Comparison of ENCODE assay signal across 1 cellular context in genomic region chr6:154675602-154676088, GRCh38.
A peak's percentile ranks its signal among the peaks of the same experiment; 100 is the strongest.
TF ChIP-seq lines count a peak whose summit lies in the region.

No MANE protein-coding gene starts in this region.

TF ChIP-seq in HepG2, 621 proteins besides CTCF, POLR2A, EP300 and RAD21 (continued from another document and continues in another):
- TF ChIP-seq E2F5 (CRISPR knock-in tag; conservative IDR thresholded peaks at IDR 0.05) (no peak), REXO4 (CRISPR knock-in tag; IDR thresholded peaks at IDR 0.05; ENCODE audit: borderline replicate concordance) (no peak), FOXP4 (CRISPR knock-in tag; IDR thresholded peaks at IDR 0.05) (no peak), ZNF841 (CRISPR knock-in tag; IDR thresholded peaks at IDR 0.05; ENCODE audit: borderline replicate concordance) (no peak), PRMT3 (CRISPR knock-in tag; IDR thresholded peaks at IDR 0.05; ENCODE audit: borderline replicate concordance, low read depth) (no peak), ZNF776 (CRISPR knock-in tag; IDR thresholded peaks at IDR 0.05) (no peak), CBX5 (CRISPR knock-in tag; IDR thresholded peaks at IDR 0.05; ENCODE audit: borderline replicate concordance) (peak; percentile 91), TCF7L2 (IDR thresholded peaks at IDR 0.05; ENCODE audit: low read depth, low read length) (no peak), JUNB (CRISPR knock-in tag; IDR thresholded peaks at IDR 0.05; ENCODE audit: borderline replicate concordance) (no peak), ZNF274 (CRISPR knock-in tag; IDR thresholded peaks at IDR 0.05) (no peak), GATA4 (IDR thresholded peaks at IDR 0.05; ENCODE audit: borderline replicate concordance, low read depth) (no peak), SOX5 (CRISPR knock-in tag; IDR thresholded peaks at IDR 0.05; ENCODE audit: borderline replicate concordance) (peak; percentile 61; the same call in 1 of the 2 replicates), ARNT2 (CRISPR knock-in tag; IDR thresholded peaks at IDR 0.05; ENCODE audit: low read depth) (no peak), AFF4 (CRISPR knock-in tag; IDR thresholded peaks at IDR 0.05) (no peak), HCFC1 (IDR thresholded peaks at IDR 0.05; ENCODE audit: low read depth, low read length) (no peak), ATF2 (CRISPR knock-in tag; IDR thresholded peaks at IDR 0.05) (peak; percentile 78), CEBPG (CRISPR knock-in tag; IDR thresholded peaks at IDR 0.05) (peak; percentile 79), MXD4 (CRISPR knock-in tag; IDR thresholded peaks at IDR 0.05) (0 out of 2 replicates have a peak, but pooled peaks have one; percentile 52), ZFY (CRISPR knock-in tag; IDR thresholded peaks at IDR 0.05) (peak; percentile 78), ZNF430 (CRISPR knock-in tag; IDR thresholded peaks at IDR 0.05) (no peak), ARHGAP35 (CRISPR knock-in tag; IDR thresholded peaks at IDR 0.05; ENCODE audit: borderline replicate concordance) (no peak), TIGD3 (CRISPR knock-in tag; IDR thresholded peaks at IDR 0.05; ENCODE audit: borderline replicate concordance) (no peak), ZBTB3 (CRISPR knock-in tag; IDR thresholded peaks at IDR 0.05; ENCODE audit: borderline replicate concordance, low read depth) (no peak), ZNF782 (CRISPR knock-in tag; IDR thresholded peaks at IDR 0.05; ENCODE audit: borderline replicate concordance) (no peak), ZBTB1 (CRISPR knock-in tag; IDR thresholded peaks at IDR 0.05; ENCODE audit: borderline replicate concordance) (no peak), NONO (IDR thresholded peaks at IDR 0.05) (no peak), NONO (CRISPR knock-in tag; conservative IDR thresholded peaks at IDR 0.05) (no peak), REL (CRISPR knock-in tag; conservative IDR thresholded peaks at IDR 0.05) (no peak), NR3C1 (CRISPR knock-in tag; IDR thresholded peaks at IDR 0.05) (no peak), ZNF34 (CRISPR knock-in tag; IDR thresholded peaks at IDR 0.05; ENCODE audit: borderline replicate concordance) (no peak), NPAS2 (CRISPR knock-in tag; IDR thresholded peaks at IDR 0.05; ENCODE audit: borderline replicate concordance) (no peak), ZNF234 (CRISPR knock-in tag; conservative IDR thresholded peaks at IDR 0.05) (no peak), GPBP1L1 (CRISPR knock-in tag; IDR thresholded peaks at IDR 0.05) (no peak), GLI4 (CRISPR knock-in tag; IDR thresholded peaks at IDR 0.05; ENCODE audit: borderline replicate concordance) (no peak), SMAD1 (CRISPR knock-in tag; IDR thresholded peaks at IDR 0.05; ENCODE audit: borderline replicate concordance, low read depth) (no peak), ZNF207 (IDR thresholded peaks at IDR 0.05; ENCODE audit: borderline replicate concordance) (no peak), ZNF713 (CRISPR knock-in tag; IDR thresholded peaks at IDR 0.05) (no peak), ZBTB20 (CRISPR knock-in tag; IDR thresholded peaks at IDR 0.05; ENCODE audit: borderline replicate concordance, low read depth) (no peak), MED13 (CRISPR knock-in tag; IDR thresholded peaks at IDR 0.05) (no peak), ISL2 (CRISPR knock-in tag; IDR thresholded peaks at IDR 0.05) (peak; percentile 41; the same call in 1 of the 2 replicates)
- TF ChIP-seq, protein P1, sequence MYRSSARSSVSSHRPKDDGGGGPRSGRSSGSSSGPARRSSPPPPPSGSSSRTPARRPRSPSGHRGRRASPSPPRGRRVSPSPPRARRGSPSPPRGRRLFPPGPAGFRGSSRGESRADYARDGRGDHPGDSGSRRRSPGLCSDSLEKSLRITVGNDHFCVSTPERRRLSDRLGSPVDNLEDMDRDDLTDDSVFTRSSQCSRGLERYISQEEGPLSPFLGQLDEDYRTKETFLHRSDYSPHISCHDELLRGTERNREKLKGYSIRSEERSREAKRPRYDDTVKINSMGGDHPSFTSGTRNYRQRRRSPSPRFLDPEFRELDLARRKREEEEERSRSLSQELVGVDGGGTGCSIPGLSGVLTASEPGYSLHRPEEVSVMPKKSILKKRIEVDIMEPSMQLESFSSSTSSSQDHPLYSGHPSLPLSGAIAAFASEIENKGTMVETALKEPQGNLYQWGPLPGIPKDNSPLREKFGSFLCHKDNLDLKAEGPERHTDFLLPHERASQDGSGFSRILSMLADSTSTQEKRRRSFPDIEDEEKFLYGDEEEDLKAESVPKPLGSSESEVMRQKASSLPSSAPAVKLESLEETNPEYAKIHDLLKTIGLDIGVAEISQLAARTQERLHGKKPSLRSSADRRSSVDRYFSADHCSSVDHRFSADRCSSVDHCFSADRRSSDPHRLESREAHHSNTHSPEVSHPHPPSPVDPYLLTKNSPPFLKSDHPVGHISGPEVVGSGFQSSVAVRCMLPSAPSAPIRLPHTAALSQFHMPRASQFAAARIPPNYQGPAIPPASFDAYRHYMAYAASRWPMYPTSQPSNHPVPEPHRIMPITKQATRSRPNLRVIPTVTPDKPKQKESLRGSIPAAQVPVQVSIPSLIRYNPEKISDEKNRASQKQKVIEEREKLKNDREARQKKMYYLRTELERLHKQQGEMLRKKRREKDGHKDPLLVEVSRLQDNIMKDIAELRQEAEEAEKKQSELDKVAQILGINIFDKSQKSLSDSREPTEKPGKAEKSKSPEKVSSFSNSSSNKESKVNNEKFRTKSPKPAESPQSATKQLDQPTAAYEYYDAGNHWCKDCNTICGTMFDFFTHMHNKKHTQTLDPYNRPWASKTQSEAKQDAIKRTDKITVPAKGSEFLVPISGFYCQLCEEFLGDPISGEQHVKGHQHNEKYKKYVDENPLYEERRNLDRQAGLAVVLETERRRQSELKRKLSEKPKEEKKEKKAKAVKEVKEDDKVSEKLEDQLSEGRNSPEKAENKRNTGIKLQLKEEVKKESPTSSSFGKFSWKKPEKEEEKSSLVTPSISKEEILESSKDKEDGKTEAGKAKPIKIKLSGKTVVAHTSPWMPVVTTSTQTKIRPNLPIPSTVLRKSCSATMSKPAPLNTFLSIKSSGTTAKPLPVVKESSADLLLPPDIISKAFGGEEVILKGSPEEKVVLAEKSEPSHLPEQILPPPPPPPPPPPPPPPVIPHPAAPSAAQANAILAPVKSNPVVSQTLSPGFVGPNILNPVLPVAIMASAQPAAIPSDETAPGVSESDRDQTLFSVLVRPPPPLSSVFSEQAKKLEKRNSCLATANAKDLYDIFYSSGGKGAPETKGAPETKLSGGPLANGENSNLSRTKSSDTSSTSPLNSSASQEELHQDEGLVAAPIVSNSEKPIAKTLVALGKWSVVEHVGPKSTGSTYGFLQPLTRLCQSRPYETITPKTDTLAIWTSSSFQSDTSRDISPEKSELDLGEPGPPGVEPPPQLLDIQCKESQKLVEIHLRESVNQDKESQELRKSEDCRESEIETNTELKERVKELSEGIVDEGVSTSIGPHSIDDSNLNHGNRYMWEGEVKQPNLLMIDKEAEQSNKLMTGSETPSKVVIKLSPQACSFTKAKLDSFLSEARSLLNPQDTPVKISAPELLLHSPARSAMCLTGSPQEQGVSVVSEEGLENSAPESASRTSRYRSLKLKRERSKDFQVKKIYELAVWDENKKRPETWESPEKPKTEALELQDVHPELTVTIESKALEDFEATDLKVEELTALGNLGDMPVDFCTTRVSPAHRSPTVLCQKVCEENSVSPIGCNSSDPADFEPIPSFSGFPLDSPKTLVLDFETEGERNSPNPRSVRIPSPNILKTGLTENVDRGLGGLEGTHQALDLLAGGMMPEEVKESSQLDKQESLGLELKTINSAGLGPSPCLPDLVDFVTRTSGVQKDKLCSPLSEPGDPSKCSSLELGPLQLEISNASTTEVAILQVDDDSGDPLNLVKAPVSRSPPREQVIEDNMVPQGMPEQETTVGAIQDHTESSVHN (CRISPR knock-in tag; IDR thresholded peaks at IDR 0.05): no peak
- TF ChIP-seq, protein P2, sequence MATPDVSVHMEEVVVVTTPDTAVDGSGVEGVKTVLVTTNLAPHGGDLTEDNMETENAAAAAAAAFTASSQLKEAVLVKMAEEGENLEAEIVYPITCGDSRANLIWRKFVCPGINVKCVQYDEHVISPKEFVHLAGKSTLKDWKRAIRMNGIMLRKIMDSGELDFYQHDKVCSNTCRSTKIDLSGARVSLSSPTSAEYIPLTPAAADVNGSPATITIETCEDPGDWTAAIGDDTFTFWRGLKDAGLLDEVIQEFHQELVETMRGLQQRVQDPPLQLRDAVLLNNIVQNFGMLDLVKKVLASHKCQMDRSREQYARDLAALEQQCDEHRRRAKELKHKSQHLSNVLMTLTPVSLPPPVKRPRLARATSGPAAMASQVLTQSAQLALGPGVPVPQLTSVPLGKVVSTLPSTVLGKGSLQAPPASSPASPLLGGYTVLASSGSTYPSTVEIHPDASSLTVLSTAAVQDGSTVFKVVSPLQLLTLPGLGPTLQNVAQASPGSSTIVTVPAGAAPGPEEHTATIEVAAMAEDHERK (CRISPR knock-in tag; IDR thresholded peaks at IDR 0.05; ENCODE audit: low read depth): no peak
- TF ChIP-seq, protein P3, sequence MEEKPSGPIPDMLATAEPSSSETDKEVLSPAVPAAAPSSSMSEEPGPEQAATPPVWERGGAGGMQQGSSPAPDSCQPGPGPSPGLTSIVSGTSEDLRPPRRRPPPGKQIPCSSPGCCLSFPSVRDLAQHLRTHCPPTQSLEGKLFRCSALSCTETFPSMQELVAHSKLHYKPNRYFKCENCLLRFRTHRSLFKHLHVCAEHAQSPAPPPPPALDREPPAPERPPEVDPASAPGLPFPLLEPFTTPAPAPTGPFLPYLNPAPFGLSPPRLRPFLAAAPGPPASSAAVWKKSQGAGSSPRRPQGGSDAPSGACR (CRISPR knock-in tag; IDR thresholded peaks at IDR 0.05): no peak
